ENCODE assay signal across 1 cellular context in the genomic region with DNA sequence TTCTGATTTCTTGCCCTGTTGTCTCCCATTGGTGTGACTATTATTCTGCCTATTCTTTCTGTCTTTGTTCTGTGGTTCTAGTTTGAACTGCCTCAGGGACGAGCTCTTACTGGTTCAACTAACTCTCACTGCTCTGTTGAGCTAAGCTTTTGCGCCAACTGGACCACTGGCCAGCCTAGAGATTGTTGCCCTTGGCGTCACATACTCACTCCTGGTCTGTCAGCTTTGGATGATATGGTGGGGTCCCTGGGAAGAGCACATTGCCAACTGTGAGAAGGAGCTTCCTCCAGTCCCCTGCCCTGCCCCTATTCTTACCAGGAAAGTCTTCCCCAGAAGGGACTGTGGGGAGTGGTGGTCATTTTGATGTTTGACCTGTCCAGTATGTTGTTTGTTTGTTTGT.
TF ChIP-seq lines count a peak whose summit lies in the region.

No MANE protein-coding gene starts in this region.

TF ChIP-seq in GM12878, 131 proteins besides CTCF, POLR2A, EP300 and RAD21:
- TF ChIP-seq ASH2L (IDR thresholded peaks at IDR 0.05; ENCODE audit: borderline replicate concordance, low read depth) = no peak
- TF ChIP-seq, protein P1, sequence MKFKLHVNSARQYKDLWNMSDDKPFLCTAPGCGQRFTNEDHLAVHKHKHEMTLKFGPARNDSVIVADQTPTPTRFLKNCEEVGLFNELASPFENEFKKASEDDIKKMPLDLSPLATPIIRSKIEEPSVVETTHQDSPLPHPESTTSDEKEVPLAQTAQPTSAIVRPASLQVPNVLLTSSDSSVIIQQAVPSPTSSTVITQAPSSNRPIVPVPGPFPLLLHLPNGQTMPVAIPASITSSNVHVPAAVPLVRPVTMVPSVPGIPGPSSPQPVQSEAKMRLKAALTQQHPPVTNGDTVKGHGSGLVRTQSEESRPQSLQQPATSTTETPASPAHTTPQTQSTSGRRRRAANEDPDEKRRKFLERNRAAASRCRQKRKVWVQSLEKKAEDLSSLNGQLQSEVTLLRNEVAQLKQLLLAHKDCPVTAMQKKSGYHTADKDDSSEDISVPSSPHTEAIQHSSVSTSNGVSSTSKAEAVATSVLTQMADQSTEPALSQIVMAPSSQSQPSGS (IDR thresholded peaks at IDR 0.05; ENCODE audit: low read length) = no peak
- TF ChIP-seq, protein P2, sequence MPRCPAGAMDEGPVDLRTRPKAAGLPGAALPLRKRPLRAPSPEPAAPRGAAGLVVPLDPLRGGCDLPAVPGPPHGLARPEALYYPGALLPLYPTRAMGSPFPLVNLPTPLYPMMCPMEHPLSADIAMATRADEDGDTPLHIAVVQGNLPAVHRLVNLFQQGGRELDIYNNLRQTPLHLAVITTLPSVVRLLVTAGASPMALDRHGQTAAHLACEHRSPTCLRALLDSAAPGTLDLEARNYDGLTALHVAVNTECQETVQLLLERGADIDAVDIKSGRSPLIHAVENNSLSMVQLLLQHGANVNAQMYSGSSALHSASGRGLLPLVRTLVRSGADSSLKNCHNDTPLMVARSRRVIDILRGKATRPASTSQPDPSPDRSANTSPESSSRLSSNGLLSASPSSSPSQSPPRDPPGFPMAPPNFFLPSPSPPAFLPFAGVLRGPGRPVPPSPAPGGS (IDR thresholded peaks at IDR 0.05; ENCODE audit: borderline replicate concordance, insufficient read depth, low read depth, low read length, poor library complexity, severe bottlenecking) = no peak
TF ChIP-seq in GM12878: peak in this region for 0.
